In genomic region chr9:111963995-111964394, GRCh38 we compare ENCODE assay signal across 15 cellular contexts.
"Had no signal": no experiment of that assay in that cellular context is flagged by ENCODE, and none has a peak within 500 bp of the region (broad histone marks: within the 10 kb centered on the region; RNA-seq: fewer than 3 reads in every experiment).

No MANE protein-coding gene starts in this region.

- H3K27ac ChIP-seq: esophagus squamous epithelium, parathyroid adenoma, psoas muscle, right lobe of liver had no signal

- H3K36me3 ChIP-seq: esophagus squamous epithelium, right lobe of liver had no signal

- H3K79me2 ChIP-seq: parathyroid adenoma had no signal

- H2AFZ ChIP-seq: parathyroid adenoma had no signal

- H3K9me3 ChIP-seq: esophagus squamous epithelium, psoas muscle, right lobe of liver had no signal

- H3K9ac ChIP-seq: parathyroid adenoma had no signal

- H3K4me3 ChIP-seq: esophagus squamous epithelium, lung, psoas muscle, right lobe of liver had no signal

- DNase-seq: effector memory CD8-positive, alpha-beta T cell; esophagus squamous epithelium; foreskin fibroblast; left colon; left ventricle myocardium superior; naive thymus-derived CD4-positive, alpha-beta T cell; nephron progenitor cell; psoas muscle; retina; right lobe of liver; stimulated activated CD4-positive, alpha-beta T cell treated with anti-CD3 and anti-CD28 coated beads, Interleukin-2, amount 100 ng/mL, for 24 hours; stimulated activated CD4-positive, alpha-beta T cell treated with anti-CD3 and anti-CD28 coated beads, Interleukin-4, amount 100 ng/mL, for 4 hours; stimulated activated naive CD4-positive, alpha-beta T cell had no signal

- H3K27me3 ChIP-seq: esophagus squamous epithelium, right lobe of liver had no signal

- H3K4me1 ChIP-seq: parathyroid adenoma had no signal

- ATAC-seq: effector memory CD8-positive, alpha-beta T cell; left colon; left ventricle myocardium superior; naive thymus-derived CD4-positive, alpha-beta T cell; psoas muscle; right lobe of liver had no signal
